Comparison of ENCODE assay signal across 8 cellular contexts in genomic region chr19:19930417-19930816, GRCh38. TPM values are rescaled to one million over a fixed set of nuclear protein-coding genes. Genes with fewer than 3 reads are reported as not detected.
DNase-seq lines count a peak whose midpoint lies in the region; ATAC-seq and TF ChIP-seq lines count a peak whose summit lies in the region.
"Not testable (repeated sequence)": the region's sequence is repeated elsewhere in the genome, so short reads cannot be mapped to it uniquely, and the experiment has no call there.

No MANE protein-coding gene starts in this region.

- intact Hi-C loops in colonic mucosa (cut with DNase I); right cardiac atrium (cut with DNase I); ovary (cut with DNase I); testis (cut with DNase I; ENCODE audit: low total_unique reads): not testable (repeated sequence)

- ATAC-seq in right cardiac atrium = not testable (repeated sequence)

- not testable (repeated sequence) for H3K9me3 ChIP-seq in colonic mucosa; right cardiac atrium (ENCODE audit: control insufficient read depth, low read length); ovary; testis

- TF ChIP-seq CTCF in colonic mucosa (IDR thresholded peaks at IDR 0.05) = peak; percentile 26
- peak in 2 of 3 donors; percentile 33 to 41 for TF ChIP-seq CTCF in ovary (IDR thresholded peaks at IDR 0.05)
- TF ChIP-seq CTCF in testis (IDR thresholded peaks at IDR 0.05) = peak; percentile 18 to 34 (median 21)

- peak; percentile 3 for DNase-seq in COR-L47 (lab: John Stamatoyannopoulos, UW)
- DNase-seq in NAMALWA (ENCODE audit: low spot score) = peak; percentile 50
- peak in 4 of 5 donors; percentile 1 to 7 (median 4) for DNase-seq in T-helper 1 cell
- peak; percentile 10 for DNase-seq in activated T-helper 9 cell treated with anti-CD3 and anti-CD28 coated beads, Interleukin-2, amount 50 U/mL, for 16 hours (ENCODE audit: low read depth)
- DNase-seq in colonic mucosa = peak; percentile 24
- DNase-seq in right cardiac atrium = peak; percentile 74 to 92 (median 84)
- peak; percentile 65 to 83 (median 80) for DNase-seq in ovary
- DNase-seq in testis = peak; percentile 85

- not testable (repeated sequence) for H3K27ac ChIP-seq in colonic mucosa; right cardiac atrium (ENCODE audit: low read length); ovary; testis

- not testable (repeated sequence) for H3K4me3 ChIP-seq in colonic mucosa; right cardiac atrium (ENCODE audit: low read length); ovary; testis

- not testable (repeated sequence) for H3K27me3 ChIP-seq in colonic mucosa; right cardiac atrium (ENCODE audit: control insufficient read depth, insufficient read depth); ovary; testis

- not testable (repeated sequence) for TF ChIP-seq EP300 in ovary (IDR thresholded peaks at IDR 0.05)

- H3K9ac ChIP-seq in colonic mucosa (ENCODE audit: low read depth in 2 of 2, low read length in 2 of 2) = not testable (repeated sequence)

- 47% methylated on average over 7 of the region's 7 CpGs for WGBS in right cardiac atrium
- WGBS in ovary, 3 donors = 31 to 47% (median 45%) methylated on average over 7 of the region's 7 CpGs
- 47 to 82% methylated on average over 7 of the region's 7 CpGs for WGBS in testis, 2 donors

- not testable (repeated sequence) for TF ChIP-seq POLR2A in ovary (IDR thresholded peaks at IDR 0.05); testis (IDR thresholded peaks at IDR 0.05)

- H3K4me1 ChIP-seq in colonic mucosa; right cardiac atrium (ENCODE audit: control insufficient read depth, insufficient read depth, low read length); ovary (ENCODE audit: insufficient read depth); testis: not testable (repeated sequence)

- not testable (repeated sequence) for H3K36me3 ChIP-seq in colonic mucosa; ovary; testis (ENCODE audit: low read depth, missing control alignments)

RNA-seq across cellular contexts. Expression of gene ZNF93, which starts 29.7 kb away (rescaled TPM):
- total RNA-seq in colonic mucosa (1 to 10 TPM; 3.9 to 4.9 TPM), right cardiac atrium (1 to 10 TPM; 1.7 to 2.2 (median 2.0) TPM), ovary (10 to 100 TPM in 2 of 7 donors, 1 to 10 TPM in 5; 4.9 to 15.2 (median 7.7) TPM), testis (10 to 100 TPM; 10.7 to 14.1 TPM)
- polyA plus RNA-seq in right cardiac atrium (1.9 TPM), ovary (1 to 10 TPM; 5.5 to 8.9 TPM), testis (ENCODE audit: insufficient read depth, low read depth, low replicate concordance) (4.9 TPM)

Comparison
In these comparisons a context has a peak if more than half of its experiments do, and no peak if none do; other contexts are left out.
1. DNase-seq: peak in every context shown above with its lines; median percentile 85 in testis; 84 in right cardiac atrium; 80 in ovary; 50 in NAMALWA; 24 in colonic mucosa; 10 in activated T-helper 9 cell treated with anti-CD3 and anti-CD28 coated beads, Interleukin-2, amount 50 U/mL, for 16 hours; 4 in T-helper 1 cell; 3 in COR-L47.